Comparison of ENCODE assay signal across 23 cellular contexts in the genomic region with DNA sequence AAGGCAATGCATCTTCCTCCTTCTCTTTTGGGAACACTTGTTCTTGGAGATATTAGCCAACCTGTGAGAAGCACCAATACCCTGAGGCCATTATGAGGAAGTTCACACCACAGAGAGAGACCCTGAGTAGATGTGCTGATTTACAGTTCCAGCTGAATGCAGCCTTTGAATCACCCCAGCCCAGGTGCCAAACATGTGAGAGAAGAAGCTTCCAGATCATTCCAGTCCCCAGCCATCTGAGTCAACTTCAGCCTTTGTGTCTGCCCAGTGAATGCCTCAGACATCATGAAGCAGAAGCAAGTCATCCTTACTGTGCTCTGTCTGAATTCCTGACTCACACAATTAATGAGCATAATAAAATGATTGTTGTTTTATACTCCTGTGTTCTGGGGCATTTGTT. TPM values are rescaled to one million over a fixed set of nuclear protein-coding genes. Genes with fewer than 3 reads are reported as not detected.
A peak's percentile ranks its signal among the peaks of the same experiment; 100 is the strongest.
DNase-seq lines count a peak whose midpoint lies in the region; ATAC-seq, FAIRE-seq and TF ChIP-seq lines count a peak whose summit lies in the region.
"Had no signal": no experiment of that assay in that cellular context is flagged by ENCODE, and none has a peak within 500 bp of the region (broad histone marks: within the 10 kb centered on the region; RNA-seq: fewer than 3 reads in every experiment).

No MANE protein-coding gene starts in this region.

- no peak for TF ChIP-seq POLR2A in gastroesophageal sphincter (IDR thresholded peaks at IDR 0.05)

- in situ Hi-C loops in GM23248 (cut with MboI), result no loop called here
- in situ Hi-C loops in SK-MEL-5 (cut with HindIII; ENCODE audit: low pct_unique_long_range_greater_than_20kb, low sequenced_read_pairs), result no loop called here

- dilution Hi-C loops in keratinocyte (cut with MboI; ENCODE audit: extremely low pct_ligation_motif_present, low sequenced_read_pairs), result no loop called here

- no peaks in the 10 kb centered on the region for H4K20me1 ChIP-seq in GM23248 (ENCODE audit: insufficient read depth)
- H4K20me1 ChIP-seq in keratinocyte (ENCODE audit: control insufficient read depth, extremely low read depth, insufficient read depth, low read length), result no peaks in the 10 kb centered on the region

- TF ChIP-seq CTCF in keratinocyte (optimal IDR thresholded peaks at IDR 0.05 in 1 of 3, IDR thresholded peaks at IDR 0.05 in 1 of 3, conservative IDR thresholded peaks at IDR 0.05 in 1 of 3; ENCODE audit: extremely low read depth in 1 of 3, insufficient read depth in 2 of 3, low read length in 3 of 3) (no peak), gastroesophageal sphincter (IDR thresholded peaks at IDR 0.05) (no peak)

- TF ChIP-seq EP300 in gastroesophageal sphincter (IDR thresholded peaks at IDR 0.05), result no peak

- H3K9me2 ChIP-seq in GM23248 (ENCODE audit: insufficient read depth), result no peaks in the 10 kb centered on the region

- intact Hi-C loops in Right ventricle myocardium superior (cut with DNase I), result no loop called here

- H2AFZ ChIP-seq in GM23248 (no peak overlapping the region), keratinocyte (ENCODE audit: control insufficient read depth, low read length) (no peak overlapping the region)
- H2AFZ ChIP-seq: PC-9 had no signal

- no peaks in the 10 kb centered on the region for H3K36me3 ChIP-seq in GM23248 (ENCODE audit: low read depth)
- no peaks in the 10 kb centered on the region for H3K36me3 ChIP-seq in keratinocyte (ENCODE audit: control insufficient read depth in 2 of 2, extremely low read depth in 1 of 2, insufficient read depth in 2 of 2, low read length in 2 of 2)
- no peaks in the 10 kb centered on the region for H3K36me3 ChIP-seq in gastroesophageal sphincter
- H3K36me3 ChIP-seq: prostate gland had no signal

- H3K4me1 ChIP-seq in GM23248 (ENCODE audit: insufficient read depth) (no peaks in the 10 kb centered on the region), keratinocyte (ENCODE audit: control insufficient read depth, extremely low read depth, insufficient read depth, low read length) (no peaks in the 10 kb centered on the region), gastroesophageal sphincter (no peaks in the 10 kb centered on the region)
- H3K4me1 ChIP-seq: prostate gland had no signal

- no peaks in the 10 kb centered on the region for H3K79me2 ChIP-seq in GM23248 (ENCODE audit: insufficient read depth)
- H3K79me2 ChIP-seq in keratinocyte (ENCODE audit: control insufficient read depth, insufficient read depth, low read length), result no peaks in the 10 kb centered on the region

- no peaks in the 10 kb centered on the region for H3K27me3 ChIP-seq in GM23248 (replicated peaks; ENCODE audit: insufficient read depth)
- no peaks in the 10 kb centered on the region for H3K27me3 ChIP-seq in keratinocyte (ENCODE audit: control insufficient read depth, extremely low read depth, insufficient read depth, low read length)
- no peaks in the 10 kb centered on the region for H3K27me3 ChIP-seq in gastroesophageal sphincter

- H3K4me2 ChIP-seq in GM23248 (ENCODE audit: unreplicated experiment) (no peak overlapping the region), keratinocyte (ENCODE audit: control insufficient read depth, extremely low read depth, insufficient read depth, low read depth, low read length) (no peak overlapping the region)
- H3K4me2 ChIP-seq: KMS-11, PC-9 had no signal

- H3F3A ChIP-seq in GM23248 (ENCODE audit: insufficient read depth), result no peaks in the 10 kb centered on the region

- ATAC-seq in gastroesophageal sphincter (no peak), Right ventricle myocardium superior (ENCODE audit: poor library complexity) (no peak)
- ATAC-seq: HCT116 had no signal

- peak; percentile 21 for DNase-seq in COLO829 (ENCODE audit: low spot score)
- peak; percentile 44 for DNase-seq in GM23248
- DNase-seq in SK-MEL-5 (ENCODE audit: low read depth, low spot score), result peak; percentile 48
- peak; percentile 90 for DNase-seq in keratinocyte (ENCODE audit: low read depth, low spot score)
- no peak for DNase-seq in Right ventricle myocardium superior
- no peak for DNase-seq in epidermal melanocyte (ENCODE audit: insufficient read length, low spot score)
- DNase-seq in NCI-H748 (lab: John Stamatoyannopoulos, UW; ENCODE audit: unreplicated experiment), result no peak
- DNase-seq: activated CD4-positive, alpha-beta T cell treated with anti-CD3 and anti-CD28 coated beads for 48 hours; DMS153; effector CD4-positive, alpha-beta T cell; hypothalamus; NCI-H1436; NCI-H2171; NCI-H526 treated with DMSO at 0.1 percent for 48 hours; nephron progenitor cell; PC-9; small intestine had no signal

- no peak overlapping the region for H3K27ac ChIP-seq in GM23248
- peak overlapping the region; percentile 3 for H3K27ac ChIP-seq in keratinocyte (ENCODE audit: control insufficient read depth, insufficient read depth, low read length)
- no peak overlapping the region for H3K27ac ChIP-seq in gastroesophageal sphincter
- H3K27ac ChIP-seq: KMS-11, PC-9, prostate gland had no signal

- H3K9ac ChIP-seq in GM23248 (no peak overlapping the region), keratinocyte (ENCODE audit: control insufficient read depth, extremely low read depth, insufficient read depth, low read length) (no peak overlapping the region)
- H3K9ac ChIP-seq: KMS-11 had no signal

- no peak overlapping the region for H3K4me3 ChIP-seq in GM23248
- H3K4me3 ChIP-seq in keratinocyte (ENCODE audit: control insufficient read depth in 2 of 3, extremely low read depth in 1 of 3, insufficient read depth in 2 of 3, low read depth in 1 of 3, low read length in 3 of 3), result no peak overlapping the region
- H3K4me3 ChIP-seq in gastroesophageal sphincter, result no peak overlapping the region
- H3K4me3 ChIP-seq: PC-9, prostate gland had no signal

- H3K9me3 ChIP-seq in GM23248 (ENCODE audit: low read depth), result no peaks in the 10 kb centered on the region
- H3K9me3 ChIP-seq in keratinocyte (ENCODE audit: control insufficient read depth, low read depth, low read length), result no peaks in the 10 kb centered on the region
- H3K9me3 ChIP-seq in gastroesophageal sphincter, result no peaks in the 10 kb centered on the region
- H3K9me3 ChIP-seq: prostate gland had no signal

- peak; percentile 76 for FAIRE-seq in keratinocyte (lab: Jason Lieb, UNC)
- FAIRE-seq: small intestine had no signal

- H3K9me1 ChIP-seq in keratinocyte (ENCODE audit: control insufficient read depth, extremely low read depth, insufficient read depth, low read length), result no peaks in the 10 kb centered on the region

RNA-seq across cellular contexts. Expression of a gene that starts 25.1 kb away (rescaled TPM):
- not detected in 2 replicates for total RNA-seq in GM23248 (2014; rRNA removed; shearing (Covaris generic))
- polyA plus RNA-seq in GM23248 (2016; fragmentation: Nextera tagmentation; extraction: Ambion mirVana) (not detected in 2 replicates), keratinocyte (0.03 to 0.08 TPM in 2 of 3 replicates, not detected in the other)
- total RNA-seq in SK-MEL-5 (2014; rRNA removed; shearing (Covaris generic)), result 0.63 TPM in 1 of 2 replicates, not detected in the other
- 0.25 and 0.63 TPM in 2 replicates for polyA plus RNA-seq in SK-MEL-5 (2015; cell fraction: cytosol; rRNA removed)
- not detected in 2 replicates for polyA plus RNA-seq in SK-MEL-5 (2015; cell fraction: nucleus; rRNA removed)
- polyA plus RNA-seq in keratinocyte (2011; ENCODE audit: low read depth), result not detected
- not detected in 2 replicates for polyA plus RNA-seq in keratinocyte (2011; cell fraction: cytosol; rRNA removed)
- polyA plus RNA-seq in keratinocyte (2011; cell fraction: nucleus; rRNA removed), result not detected in 2 replicates
- not detected in 2 replicates for polyA plus RNA-seq in keratinocyte (2012; ENCODE audit: low replicate concordance)
- polyA minus RNA-seq in keratinocyte, result not detected in 3 replicates
- polyA minus RNA-seq in keratinocyte (2011; cell fraction: cytosol; rRNA and poly(A)+ RNA removed), result not detected
- not detected in 2 replicates for polyA minus RNA-seq in keratinocyte (2011; cell fraction: nucleus; rRNA and poly(A)+ RNA removed)
- total RNA-seq in gastroesophageal sphincter (not detected), Right ventricle myocardium superior (0.22 TPM)
- total RNA-seq: activated T-helper 2 cell treated with anti-CD3 and anti-CD28 coated beads, Interferon-gamma antibody, Interleukin-2, Interleukin-4, amounts not matched to agents 10 μg/mL and 5 μg/mL and 100 μg/mL, durations not matched to agents 14 hours and 24 hours and 36 hours; kidney epithelial cell; PC-9 had no signal
- polyA plus RNA-seq: small intestine had no signal

Comparison
In these comparisons a context has a peak if more than half of its experiments do, and no peak if none do; other contexts are left out.
1. DNase-seq: peak in COLO829 (single experiment), GM23248 (single experiment), SK-MEL-5 (single experiment) and keratinocyte (single experiment); none in Right ventricle myocardium superior (single experiment), epidermal melanocyte (single experiment) and NCI-H748 (single experiment).